In the genomic region with DNA sequence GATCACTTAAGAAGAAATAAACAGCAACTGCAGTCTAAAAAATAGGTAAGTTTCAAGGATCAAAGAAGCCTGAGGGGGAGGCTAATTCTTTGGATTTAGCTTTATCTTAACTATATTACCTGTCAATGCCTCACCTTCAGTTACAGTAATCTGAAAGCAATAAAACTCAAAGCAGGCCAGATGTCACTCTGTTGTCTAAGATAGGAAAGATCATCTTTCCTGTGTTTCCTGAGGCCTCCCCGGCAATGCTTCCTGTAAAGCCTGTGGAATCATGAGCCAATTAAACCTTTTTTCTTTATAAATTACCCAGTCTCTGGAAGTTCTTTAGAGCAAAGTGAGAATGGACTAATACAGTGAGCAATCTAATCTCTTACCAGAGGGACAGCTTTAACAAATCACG, we compare ENCODE assay signal across 25 cellular contexts.
A peak's percentile ranks its signal among the peaks of the same experiment; 100 is the strongest.
DNase-seq lines count a peak whose midpoint lies in the region; ATAC-seq and TF ChIP-seq lines count a peak whose summit lies in the region.
"Had no signal": no experiment of that assay in that cellular context is flagged by ENCODE, and none has a peak within 500 bp of the region (broad histone marks: within the 10 kb centered on the region; RNA-seq: fewer than 3 reads in every experiment).

No MANE protein-coding gene starts in this region.

- no peaks in the 10 kb centered on the region for H3K9me3 Mint-ChIP-seq in activated CD4-positive, alpha-beta T cell treated with anti-CD3 and anti-CD28 coated beads for 36 hours (ENCODE audit: low read depth)
- H3K9me3 Mint-ChIP-seq: naive thymus-derived CD8-positive, alpha-beta T cell; stimulated activated naive CD8-positive, alpha-beta T cell treated with anti-CD3 and anti-CD28 coated beads, Interleukin-15, amount 100 ng/mL, for 72 hours had no signal

- H3K4me3 ChIP-seq in Peyer's patch (no peak overlapping the region), esophagus squamous epithelium (no peak overlapping the region), parathyroid adenoma (ENCODE audit: low read depth, low read length) (no peak overlapping the region)
- H3K4me3 ChIP-seq: lung, pancreas, vagina had no signal

- H2AFZ ChIP-seq in parathyroid adenoma: no peak overlapping the region

- peaks cover 0 to 29% (median 1%) of the 10 kb centered on the region in 4 donors for H3K4me1 ChIP-seq in Peyer's patch
- H3K4me1 ChIP-seq in esophagus squamous epithelium: peaks cover 0 to 69% (median 22%) of the 10 kb centered on the region in 3 donors
- peaks cover 2% of the 10 kb centered on the region for H3K4me1 ChIP-seq in parathyroid adenoma

- no peak overlapping the region for H3K4me2 ChIP-seq in parathyroid adenoma (ENCODE audit: low read length)

- 67 to 76% methylated on average over 2 of the region's 2 CpGs for WGBS in esophagus squamous epithelium, 2 donors

- peaks cover 33% of the 10 kb centered on the region for H3K36me3 Mint-ChIP-seq in activated CD4-positive, alpha-beta T cell treated with anti-CD3 and anti-CD28 coated beads for 36 hours (ENCODE audit: low read depth)

- H3K27ac ChIP-seq in Peyer's patch: peak overlapping the region in 3 of 4 donors; percentile 61 to 85 (median 76)
- H3K27ac ChIP-seq in esophagus squamous epithelium: peak overlapping the region in 3 of 4 donors; percentile 19 to 91 (median 85)
- H3K27ac ChIP-seq in parathyroid adenoma: peak overlapping the region; percentile 15
- H3K27ac ChIP-seq: pancreas, vagina had no signal

- CTCF ChIA-PET in activated CD4-positive, alpha-beta T cell treated with anti-CD3 and anti-CD28 coated beads for 36 hours (lab: Charles Lee): no interaction called here

- H3K9ac ChIP-seq in parathyroid adenoma: no peak overlapping the region

- H3K27me3 Mint-ChIP-seq in activated CD4-positive, alpha-beta T cell treated with anti-CD3 and anti-CD28 coated beads for 36 hours: no peaks in the 10 kb centered on the region
- H3K27me3 Mint-ChIP-seq: naive thymus-derived CD8-positive, alpha-beta T cell; stimulated activated naive CD8-positive, alpha-beta T cell treated with anti-CD3 and anti-CD28 coated beads, Interleukin-15, amount 100 ng/mL, for 72 hours had no signal

- H3K36me3 ChIP-seq in Peyer's patch: peaks cover 0 to 51% (median 0%) of the 10 kb centered on the region in 3 donors
- H3K36me3 ChIP-seq in esophagus squamous epithelium: peaks cover 16 to 66% (median 22%) of the 10 kb centered on the region in 3 donors
- H3K36me3 ChIP-seq in parathyroid adenoma (ENCODE audit: control insufficient read depth, insufficient read depth, low read length): no peaks in the 10 kb centered on the region

- H3K4me3 Mint-ChIP-seq in activated CD4-positive, alpha-beta T cell treated with anti-CD3 and anti-CD28 coated beads for 36 hours: no peak overlapping the region
- H3K4me3 Mint-ChIP-seq: naive thymus-derived CD8-positive, alpha-beta T cell; stimulated activated naive CD8-positive, alpha-beta T cell treated with anti-CD3 and anti-CD28 coated beads, Interleukin-15, amount 100 ng/mL, for 72 hours had no signal

- POLR2A ChIA-PET in activated CD4-positive, alpha-beta T cell treated with anti-CD3 and anti-CD28 coated beads for 36 hours (lab: Charles Lee): no interaction called here

- TF ChIP-seq CTCF in Peyer's patch (IDR thresholded peaks at IDR 0.05): no peak
- no peak for TF ChIP-seq CTCF in esophagus squamous epithelium (IDR thresholded peaks at IDR 0.05)
- no peak for TF ChIP-seq CTCF in parathyroid adenoma (IDR thresholded peaks at IDR 0.05)

- intact Hi-C loops in activated CD4-positive, alpha-beta T cell treated with anti-CD3 and anti-CD28 coated beads for 36 hours (cut with DNase I, micrococcal nuclease): no loop called here
- intact Hi-C loops in esophagus squamous epithelium (cut with DNase I): no loop called here

- ATAC-seq in activated CD4-positive, alpha-beta T cell treated with anti-CD3 and anti-CD28 coated beads for 36 hours: no peak
- ATAC-seq in HG02981 (IDR thresholded peaks at IDR 0.05; ENCODE audit: unreplicated experiment): no peak
- ATAC-seq: naive thymus-derived CD8-positive, alpha-beta T cell; stimulated activated naive CD8-positive, alpha-beta T cell treated with anti-CD3 and anti-CD28 coated beads, Interleukin-15, amount 100 ng/mL, for 72 hours had no signal

- TF ChIP-seq POLR2A in Peyer's patch (IDR thresholded peaks at IDR 0.05) (no peak), esophagus squamous epithelium (IDR thresholded peaks at IDR 0.05) (no peak)

- H3K4me1 Mint-ChIP-seq in activated CD4-positive, alpha-beta T cell treated with anti-CD3 and anti-CD28 coated beads for 36 hours: peaks cover 18% of the 10 kb centered on the region

- H3K27me3 ChIP-seq in Peyer's patch (no peaks in the 10 kb centered on the region), esophagus squamous epithelium (no peaks in the 10 kb centered on the region), parathyroid adenoma (ENCODE audit: control insufficient read depth, insufficient read depth, low read length) (no peaks in the 10 kb centered on the region)
- H3K27me3 ChIP-seq: pancreas, vagina had no signal

- no peak for DNase-seq in activated CD4-positive, alpha-beta T cell treated with anti-CD3 and anti-CD28 coated beads for 36 hours
- no peak for DNase-seq in activated CD4-positive, alpha-beta T cell treated with anti-CD3 and anti-CD28 coated beads, Interleukin-2, amount 50 U/mL, for 1 hour
- DNase-seq in Peyer's patch: no peak
- no peak for DNase-seq in esophagus squamous epithelium (lab: John Stamatoyannopoulos, UW)
- no peak for DNase-seq in globus pallidus (ENCODE audit: low spot score)
- no peak for DNase-seq in mucosa of gallbladder (ENCODE audit: low spot score)
- DNase-seq: activated CD4-positive, CD25-positive, alpha-beta regulatory T cell; activated effector memory CD4-positive, alpha-beta T cell treated with anti-CD3 and anti-CD28 coated beads, Interleukin-2, amount 50 U/mL, for 16 hours; anterior cingulate cortex; Caco-2; caudate nucleus; glutamatergic neuron; Karpas-422; naive thymus-derived CD8-positive, alpha-beta T cell; NCI-H1048; NCI-H2029 treated with DMSO at 0.1 percent for 48 hours; NCI-H524; pancreas; stimulated activated CD4-positive, alpha-beta T cell treated with anti-CD3 and anti-CD28 coated beads, Interleukin-1b, Interleukin-23, amount 100 ng/mL, for 48 hours; stimulated activated naive CD8-positive, alpha-beta T cell treated with anti-CD3 and anti-CD28 coated beads, Interleukin-15, amount 100 ng/mL, for 72 hours; T-helper 2 cell had no signal

- no peaks in the 10 kb centered on the region for H3K9me3 ChIP-seq in Peyer's patch
- no peaks in the 10 kb centered on the region for H3K9me3 ChIP-seq in esophagus squamous epithelium
- no peaks in the 10 kb centered on the region for H3K9me3 ChIP-seq in parathyroid adenoma (ENCODE audit: control insufficient read depth, low read length)
- H3K9me3 ChIP-seq: Caco-2, pancreas, vagina had no signal

- no peaks in the 10 kb centered on the region for H3K79me2 ChIP-seq in parathyroid adenoma

- peak overlapping the region; percentile 68 for H3K27ac Mint-ChIP-seq in activated CD4-positive, alpha-beta T cell treated with anti-CD3 and anti-CD28 coated beads for 36 hours

Comparison
In these comparisons a context has a peak if more than half of its experiments do, and no peak if none do; other contexts are left out.
1. H3K27ac ChIP-seq: peak in every context shown above with its lines; median percentile 85 in esophagus squamous epithelium; 76 in Peyer's patch; 15 in parathyroid adenoma.